20 cellular contexts compared by ENCODE assay signal in the genomic region with DNA sequence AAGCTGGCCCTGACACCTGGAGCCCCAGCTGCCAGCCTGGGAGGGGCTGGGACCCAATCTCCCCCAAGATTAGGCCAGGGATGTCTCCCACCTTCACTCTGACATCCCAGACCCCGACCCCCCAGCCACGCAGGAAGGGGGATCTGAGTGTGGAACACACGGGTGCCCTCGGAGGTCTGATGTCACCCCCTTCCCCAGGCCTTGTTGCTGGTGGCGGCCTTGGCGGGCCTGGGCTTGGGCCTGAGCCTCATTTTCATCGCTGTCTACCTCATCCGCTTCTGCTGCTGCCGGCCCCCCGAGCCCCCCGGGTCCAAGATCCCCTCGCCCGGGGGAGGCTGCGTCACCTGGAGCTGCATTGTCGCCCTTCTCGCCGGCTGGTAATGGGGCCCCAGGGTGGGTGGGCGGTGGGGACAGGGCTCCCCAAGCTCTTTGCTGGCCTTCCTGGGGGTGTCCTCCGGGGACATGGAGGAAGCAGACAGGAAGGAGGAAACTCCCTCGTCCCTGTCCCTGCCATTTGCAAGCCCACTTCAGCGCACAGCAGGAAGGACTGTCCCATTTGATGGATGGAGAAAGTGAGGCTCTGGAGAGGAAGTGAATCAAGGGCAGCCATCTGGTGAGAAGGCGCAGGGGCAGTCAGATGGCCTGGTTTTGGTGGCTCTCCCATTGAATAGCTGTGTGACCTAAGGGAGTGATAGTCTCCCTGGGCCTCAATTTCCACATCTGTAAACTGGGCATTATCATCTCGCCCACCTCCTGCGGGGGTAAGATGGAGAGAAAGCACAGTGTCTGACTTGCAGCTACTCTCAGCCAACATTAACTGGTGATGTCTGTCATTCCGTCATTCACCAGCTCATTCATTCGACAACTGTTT. TPM values are rescaled to one million over a fixed set of nuclear protein-coding genes. Genes with fewer than 3 reads are reported as not detected.
DNase-seq lines count a peak whose midpoint lies in the region; ATAC-seq and TF ChIP-seq lines count a peak whose summit lies in the region.
"Had no signal": no experiment of that assay in that cellular context is flagged by ENCODE, and none has a peak within 500 bp of the region (broad histone marks: within the 10 kb centered on the region; RNA-seq: fewer than 3 reads in every experiment).

No MANE protein-coding gene starts in this region.

- intact Hi-C loops in left ventricle myocardium inferior (cut with micrococcal nuclease): no loop called here
- intact Hi-C loops in left ventricle myocardium superior (cut with micrococcal nuclease): no loop called here

- H3K36me3 Mint-ChIP-seq in brain (peaks cover 33% of the 10 kb centered on the region), nephron progenitor cell (ENCODE audit: low read depth) (peaks cover 2% of the 10 kb centered on the region), type B pancreatic cell (peaks cover 5% of the 10 kb centered on the region)

- H3K27ac ChIP-seq in left ventricle myocardium inferior (replicated peaks): peak overlapping the region; percentile 75
- H3K27ac ChIP-seq: thyroid gland had no signal

- no peak for TF ChIP-seq CTCF in left ventricle myocardium inferior (IDR thresholded peaks at IDR 0.05; ENCODE audit: borderline replicate concordance)
- no peak for TF ChIP-seq CTCF in brain (conservative IDR thresholded peaks at IDR 0.05)
- TF ChIP-seq CTCF in nephron progenitor cell (IDR thresholded peaks at IDR 0.05): no peak
- no peak for TF ChIP-seq CTCF in type B pancreatic cell (conservative IDR thresholded peaks at IDR 0.05)

- ATAC-seq in left ventricle myocardium superior: no peak

- H3K4me3 ChIP-seq in left ventricle myocardium inferior: peak overlapping the region; percentile 23
- H3K4me3 ChIP-seq: esophagus squamous epithelium, thyroid gland had no signal

- H3K4me1 ChIP-seq in left ventricle myocardium inferior: peaks cover 44% of the 10 kb centered on the region

- DNase-seq in left ventricle myocardium inferior (no peak), left ventricle myocardium superior (no peak), nephron progenitor cell (no peak), type B pancreatic cell (ENCODE audit: extremely low spot score, unreplicated experiment) (no peak), NCI-H82 treated with DMSO at 0.1 percent for 48 hours (lab: John Stamatoyannopoulos, UW; ENCODE audit: unreplicated experiment) (no peak), cortex of kidney (lab: John Stamatoyannopoulos, UW) (no peak), AG08395 (ENCODE audit: low spot score) (no peak)
- DNase-seq: CD4-positive, alpha-beta T cell; DMS53; esophagus squamous epithelium; naive B cell; NCI-H146; NCI-H82; stimulated activated CD4-positive, alpha-beta T cell treated with anti-CD3 and anti-CD28 coated beads, Interleukin-12 subunit alpha, Interleukin-12 subunit beta, amount 100 ng/mL, for 4 hours; thyroid gland had no signal

- H3K27ac Mint-ChIP-seq in brain (peak overlapping the region; percentile 86 to 98 (median 94)), nephron progenitor cell (no peak overlapping the region), type B pancreatic cell (no peak overlapping the region)
- H3K27ac Mint-ChIP-seq: CD4-positive, alpha-beta T cell had no signal

- H3K9me3 ChIP-seq in left ventricle myocardium inferior (replicated peaks): no peaks in the 10 kb centered on the region
- H3K9me3 ChIP-seq: esophagus squamous epithelium, thyroid gland had no signal

- H3K4me3 Mint-ChIP-seq in brain (peak overlapping the region; percentile 63 to 87 (median 68)), nephron progenitor cell (peak overlapping the region; percentile 25), type B pancreatic cell (peak overlapping the region; percentile 54)

- peaks cover 99% of the 10 kb centered on the region for H3K27me3 ChIP-seq in left ventricle myocardium inferior (ENCODE audit: low read depth)

- no peaks in the 10 kb centered on the region for H3K36me3 ChIP-seq in left ventricle myocardium inferior
- H3K36me3 ChIP-seq: esophagus squamous epithelium, thyroid gland had no signal

- H3K4me1 Mint-ChIP-seq in brain (peaks cover 58% of the 10 kb centered on the region), nephron progenitor cell (peaks cover 30% of the 10 kb centered on the region), type B pancreatic cell (ENCODE audit: unreplicated experiment) (peaks cover 20% of the 10 kb centered on the region)

- H3K9me3 Mint-ChIP-seq in brain: peaks cover 0 to 2% (median 0%) of the 10 kb centered on the region in 5 experiments
- peaks cover 2% of the 10 kb centered on the region for H3K9me3 Mint-ChIP-seq in nephron progenitor cell
- peaks cover 1% of the 10 kb centered on the region for H3K9me3 Mint-ChIP-seq in type B pancreatic cell
- H3K9me3 Mint-ChIP-seq: CD4-positive, alpha-beta T cell had no signal

- H3K27me3 Mint-ChIP-seq in brain (peaks cover 15% of the 10 kb centered on the region), nephron progenitor cell (ENCODE audit: low read depth, poor library complexity) (peaks cover 68% of the 10 kb centered on the region), type B pancreatic cell (peaks cover 50% of the 10 kb centered on the region)

RNA-seq across cellular contexts. Expression of a gene that starts 3.9 kb away (rescaled TPM):
- total RNA-seq in left ventricle myocardium inferior: 1.9 TPM
- total RNA-seq in left ventricle myocardium superior: 1.6 TPM
- polyA plus RNA-seq in brain (ENCODE audit: insufficient read depth, low read depth, low replicate concordance): 211 TPM
- 8.7 and 50.7 TPM in 2 replicates for total RNA-seq in type B pancreatic cell (ENCODE audit: low replicate concordance)
- total RNA-seq: bronchial epithelial cell; CD4-positive, alpha-beta T cell; glomerular endothelial cell; M059J had no signal

RNA-seq across cellular contexts. Expression of a gene that starts 29.8 kb away (rescaled TPM):
- total RNA-seq in left ventricle myocardium inferior (66.0 TPM), left ventricle myocardium superior (69.1 TPM), type B pancreatic cell (ENCODE audit: low replicate concordance) (135 and 196 TPM in 2 replicates)
- polyA plus RNA-seq in brain (ENCODE audit: insufficient read depth, low read depth, low replicate concordance): 30.9 TPM

RNA-seq across cellular contexts. Expression of a gene that starts 44.4 kb away (rescaled TPM):
- total RNA-seq in left ventricle myocardium inferior (1.7 TPM), left ventricle myocardium superior (1.4 TPM), type B pancreatic cell (ENCODE audit: low replicate concordance) (3.9 and 4.2 TPM in 2 replicates)
- 1.5 TPM for polyA plus RNA-seq in brain (ENCODE audit: insufficient read depth, low read depth, low replicate concordance)

RNA-seq across cellular contexts. Expression of a gene that starts 53.9 kb away (rescaled TPM):
- total RNA-seq in left ventricle myocardium inferior: 8.7 TPM
- total RNA-seq in left ventricle myocardium superior: 11.0 TPM
- 1.4 TPM for polyA plus RNA-seq in brain (ENCODE audit: insufficient read depth, low read depth, low replicate concordance)
- 16.1 and 24.3 TPM in 2 replicates for total RNA-seq in type B pancreatic cell (ENCODE audit: low replicate concordance)
- total RNA-seq: activated naive CD8-positive, alpha-beta T cell treated with anti-CD3 and anti-CD28 coated beads, Interleukin-2, amount 10 ng/mL, durations not matched to agents 7 days and 5 days; CD4-positive, alpha-beta T cell had no signal

RNA-seq across cellular contexts. Expression of a gene that starts 54.4 kb away (rescaled TPM):
- 5.1 TPM for total RNA-seq in left ventricle myocardium inferior
- 5.9 TPM for total RNA-seq in left ventricle myocardium superior
- 4.3 TPM for polyA plus RNA-seq in brain (ENCODE audit: insufficient read depth, low read depth, low replicate concordance)
- total RNA-seq in type B pancreatic cell (ENCODE audit: low replicate concordance): not detected in 2 replicates
- total RNA-seq: bronchial epithelial cell, glomerular endothelial cell had no signal

Comparison
In these comparisons a context has a peak if more than half of its experiments do, and no peak if none do; other contexts are left out.
1. H3K27ac Mint-ChIP-seq: peak in brain (5 of 5); none in nephron progenitor cell (single experiment) and type B pancreatic cell (single experiment).
2. Peak in every context shown above with its lines, with median percentiles within 50 percentile points of each other: H3K4me3 Mint-ChIP-seq.